In genomic region chr20:25532015-25532751, GRCh38 we compare ENCODE assay signal across 1 cellular context.
TF ChIP-seq lines count a peak whose summit lies in the region.

No MANE protein-coding gene starts in this region.

TF ChIP-seq in GM23338, 12 proteins besides CTCF, POLR2A, EP300 and RAD21 (continued from another document):
- TF ChIP-seq, protein P1, sequence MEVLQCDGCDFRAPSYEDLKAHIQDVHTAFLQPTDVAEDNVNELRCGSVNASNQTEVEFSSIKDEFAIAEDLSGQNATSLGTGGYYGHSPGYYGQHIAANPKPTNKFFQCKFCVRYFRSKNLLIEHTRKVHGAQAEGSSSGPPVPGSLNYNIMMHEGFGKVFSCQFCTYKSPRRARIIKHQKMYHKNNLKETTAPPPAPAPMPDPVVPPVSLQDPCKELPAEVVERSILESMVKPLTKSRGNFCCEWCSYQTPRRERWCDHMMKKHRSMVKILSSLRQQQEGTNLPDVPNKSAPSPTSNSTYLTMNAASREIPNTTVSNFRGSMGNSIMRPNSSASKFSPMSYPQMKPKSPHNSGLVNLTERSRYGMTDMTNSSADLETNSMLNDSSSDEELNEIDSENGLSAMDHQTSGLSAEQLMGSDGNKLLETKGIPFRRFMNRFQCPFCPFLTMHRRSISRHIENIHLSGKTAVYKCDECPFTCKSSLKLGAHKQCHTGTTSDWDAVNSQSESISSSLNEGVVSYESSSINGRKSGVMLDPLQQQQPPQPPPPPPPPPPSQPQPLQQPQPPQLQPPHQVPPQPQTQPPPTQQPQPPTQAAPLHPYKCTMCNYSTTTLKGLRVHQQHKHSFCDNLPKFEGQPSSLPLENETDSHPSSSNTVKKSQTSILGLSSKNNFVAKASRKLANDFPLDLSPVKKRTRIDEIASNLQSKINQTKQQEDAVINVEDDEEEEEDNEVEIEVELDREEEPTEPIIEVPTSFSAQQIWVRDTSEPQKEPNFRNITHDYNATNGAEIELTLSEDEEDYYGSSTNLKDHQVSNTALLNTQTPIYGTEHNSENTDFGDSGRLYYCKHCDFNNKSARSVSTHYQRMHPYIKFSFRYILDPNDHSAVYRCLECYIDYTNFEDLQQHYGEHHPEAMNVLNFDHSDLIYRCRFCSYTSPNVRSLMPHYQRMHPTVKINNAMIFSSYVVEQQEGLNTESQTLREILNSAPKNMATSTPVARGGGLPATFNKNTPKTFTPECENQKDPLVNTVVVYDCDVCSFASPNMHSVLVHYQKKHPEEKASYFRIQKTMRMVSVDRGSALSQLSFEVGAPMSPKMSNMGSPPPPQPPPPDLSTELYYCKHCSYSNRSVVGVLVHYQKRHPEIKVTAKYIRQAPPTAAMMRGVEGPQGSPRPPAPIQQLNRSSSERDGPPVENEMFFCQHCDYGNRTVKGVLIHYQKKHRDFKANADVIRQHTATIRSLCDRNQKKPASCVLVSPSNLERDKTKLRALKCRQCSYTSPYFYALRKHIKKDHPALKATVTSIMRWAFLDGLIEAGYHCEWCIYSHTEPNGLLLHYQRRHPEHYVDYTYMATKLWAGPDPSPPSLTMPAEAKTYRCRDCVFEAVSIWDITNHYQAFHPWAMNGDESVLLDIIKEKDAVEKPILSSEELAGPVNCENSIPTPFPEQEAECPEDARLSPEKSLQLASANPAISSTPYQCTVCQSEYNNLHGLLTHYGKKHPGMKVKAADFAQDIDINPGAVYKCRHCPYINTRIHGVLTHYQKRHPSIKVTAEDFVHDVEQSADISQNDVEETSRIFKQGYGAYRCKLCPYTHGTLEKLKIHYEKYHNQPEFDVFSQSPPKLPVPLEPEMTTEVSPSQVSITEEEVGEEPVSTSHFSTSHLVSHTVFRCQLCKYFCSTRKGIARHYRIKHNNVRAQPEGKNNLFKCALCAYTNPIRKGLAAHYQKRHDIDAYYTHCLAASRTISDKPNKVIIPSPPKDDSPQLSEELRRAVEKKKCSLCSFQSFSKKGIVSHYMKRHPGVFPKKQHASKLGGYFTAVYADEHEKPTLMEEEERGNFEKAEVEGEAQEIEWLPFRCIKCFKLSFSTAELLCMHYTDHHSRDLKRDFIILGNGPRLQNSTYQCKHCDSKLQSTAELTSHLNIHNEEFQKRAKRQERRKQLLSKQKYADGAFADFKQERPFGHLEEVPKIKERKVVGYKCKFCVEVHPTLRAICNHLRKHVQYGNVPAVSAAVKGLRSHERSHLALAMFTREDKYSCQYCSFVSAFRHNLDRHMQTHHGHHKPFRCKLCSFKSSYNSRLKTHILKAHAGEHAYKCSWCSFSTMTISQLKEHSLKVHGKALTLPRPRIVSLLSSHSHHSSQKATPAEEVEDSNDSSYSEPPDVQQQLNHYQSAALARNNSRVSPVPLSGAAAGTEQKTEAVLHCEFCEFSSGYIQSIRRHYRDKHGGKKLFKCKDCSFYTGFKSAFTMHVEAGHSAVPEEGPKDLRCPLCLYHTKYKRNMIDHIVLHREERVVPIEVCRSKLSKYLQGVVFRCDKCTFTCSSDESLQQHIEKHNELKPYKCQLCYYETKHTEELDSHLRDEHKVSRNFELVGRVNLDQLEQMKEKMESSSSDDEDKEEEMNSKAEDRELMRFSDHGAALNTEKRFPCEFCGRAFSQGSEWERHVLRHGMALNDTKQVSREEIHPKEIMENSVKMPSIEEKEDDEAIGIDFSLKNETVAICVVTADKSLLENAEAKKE (CRISPR knock-in tag; IDR thresholded peaks at IDR 0.05), result no peak
- TF ChIP-seq JUNB (IDR thresholded peaks at IDR 0.05; ENCODE audit: unreplicated experiment) (no peak), ETS1 (IDR thresholded peaks at IDR 0.05) (no peak), CREB1 (CRISPR knock-in tag; IDR thresholded peaks at IDR 0.05; ENCODE audit: low read depth) (no peak)
TF ChIP-seq in GM23338: peak in this region for 0.
